In genomic region chr20:54063998-54064676, GRCh38 we compare ENCODE assay signal across 12 cellular contexts. TPM values are rescaled to one million over a fixed set of nuclear protein-coding genes. Genes with fewer than 3 reads are reported as not detected.
A peak's percentile ranks its signal among the peaks of the same experiment; 100 is the strongest.
DNase-seq lines count a peak whose midpoint lies in the region; ATAC-seq and TF ChIP-seq lines count a peak whose summit lies in the region.
"Had no signal": no experiment of that assay in that cellular context is flagged by ENCODE, and none has a peak within 500 bp of the region (broad histone marks: within the 10 kb centered on the region; RNA-seq: fewer than 3 reads in every experiment).

No MANE protein-coding gene starts in this region.

- H3K36me3 ChIP-seq in mucosa of descending colon (ENCODE audit: low read depth), result no peaks in the 10 kb centered on the region
- H3K36me3 ChIP-seq in body of pancreas (replicated peaks in 1 of 2; ENCODE audit: insufficient read depth in 1 of 2, low read depth in 2 of 2), result no peaks in the 10 kb centered on the region

- H3K4me1 Mint-ChIP-seq in naive thymus-derived CD8-positive, alpha-beta T cell, result peaks cover 8 to 28% (median 24%) of the 10 kb centered on the region in 4 donors

- TF ChIP-seq POLR2A in body of pancreas (IDR thresholded peaks at IDR 0.05), result no peak

- no peaks in the 10 kb centered on the region for H3K36me3 Mint-ChIP-seq in naive thymus-derived CD8-positive, alpha-beta T cell

- H3K4me3 Mint-ChIP-seq in naive thymus-derived CD8-positive, alpha-beta T cell, result peak overlapping the region; percentile 34 to 83 (median 64)

- H3K27me3 Mint-ChIP-seq in naive thymus-derived CD8-positive, alpha-beta T cell, result no peaks in the 10 kb centered on the region

- no peaks in the 10 kb centered on the region for H3K9me3 ChIP-seq in mucosa of descending colon
- no peaks in the 10 kb centered on the region for H3K9me3 ChIP-seq in body of pancreas

- intact Hi-C loops in mucosa of descending colon (cut with DNase I, micrococcal nuclease) (no loop called here), body of pancreas (cut with DNase I) (loop anchor here (10.0 kb wide), 1 partner anchor 489 kb away; no protein-coding TSS in a partner anchor)

- no peaks in the 10 kb centered on the region for H3K27me3 ChIP-seq in body of pancreas

- H3K27ac ChIP-seq in body of pancreas, result no peak overlapping the region

- no peak for TF ChIP-seq CTCF in GM12865 (IDR thresholded peaks at IDR 0.05; ENCODE audit: insufficient read depth, low read depth, low read length, missing control alignments)
- TF ChIP-seq CTCF in mucosa of descending colon (IDR thresholded peaks at IDR 0.05), result no peak
- no peak for TF ChIP-seq CTCF in body of pancreas (IDR thresholded peaks at IDR 0.05)

- H3K9me3 Mint-ChIP-seq in naive thymus-derived CD8-positive, alpha-beta T cell, result no peaks in the 10 kb centered on the region

- POLR2A ChIA-PET in naive thymus-derived CD8-positive, alpha-beta T cell (lab: Charles Lee), result interaction anchor here (0.5 to 2.3 kb wide), 4 partner anchors 15 to 399 kb away, joined by 3 to 10 read pairs (median 4); no protein-coding TSS in a partner anchor

- H3K4me1 ChIP-seq in mucosa of descending colon (ENCODE audit: low read depth), result peaks cover 18% of the 10 kb centered on the region
- peaks cover 16% of the 10 kb centered on the region for H3K4me1 ChIP-seq in body of pancreas

- 67 to 90% methylated on average over 9 to 11 of the region's 11 CpGs for WGBS in body of pancreas, 2 donors

- H3K4me3 ChIP-seq in GM12865 (ENCODE audit: low read depth, low read length) (peak overlapping the region; percentile 40), mucosa of descending colon (no peak overlapping the region), body of pancreas (no peak overlapping the region)

- ATAC-seq in GM21786 (IDR thresholded peaks at IDR 0.05; ENCODE audit: unreplicated experiment) (peak; percentile 42), mucosa of descending colon (no peak), body of pancreas (no peak)
- ATAC-seq in naive thymus-derived CD8-positive, alpha-beta T cell, result peak; percentile 96
- ATAC-seq: esophagus mucosa had no signal

- peak overlapping the region; percentile 83 to 95 (median 92) for H3K27ac Mint-ChIP-seq in naive thymus-derived CD8-positive, alpha-beta T cell

- DNase-seq in GM12865 (ENCODE audit: low read depth) (peak; percentile 86), mucosa of descending colon (no peak), cerebellar cortex (ENCODE audit: low spot score) (no peak), body of pancreas (no peak), EL (no peak)
- DNase-seq in activated CD8-positive, alpha-beta memory T cell treated with anti-CD3 and anti-CD28 coated beads for 48 hours (ENCODE audit: low read depth in 2 of 3, low spot score in 2 of 3), result peak in 2 of 3 experiments; percentile 10 to 32
- peak; percentile 26 to 90 (median 63) for DNase-seq in naive thymus-derived CD8-positive, alpha-beta T cell
- DNase-seq: COR-L47, kidney had no signal

RNA-seq across cellular contexts. Expression of gene BCAS1, which starts 6.3 kb away (rescaled TPM):
- total RNA-seq in naive thymus-derived CD8-positive, alpha-beta T cell, result not detected
- not detected for polyA plus RNA-seq in naive thymus-derived CD8-positive, alpha-beta T cell
- total RNA-seq in mucosa of descending colon (100 to 1,000 TPM in 2 of 3 donors, 10 to 100 TPM in 1; 39.4 to 191 (median 101) TPM), body of pancreas (1 to 10 TPM in 1 of 2 donors, not detected in 1; 2.1 TPM)
- total RNA-seq: MCF 10A had no signal

Comparison
In these comparisons a context has a peak if more than half of its experiments do, and no peak if none do; other contexts are left out.
1. DNase-seq: peak in GM12865 (single experiment), activated CD8-positive, alpha-beta memory T cell treated with anti-CD3 and anti-CD28 coated beads for 48 hours (2 of 3) and naive thymus-derived CD8-positive, alpha-beta T cell (10 of 10); none in mucosa of descending colon (0 of 3), cerebellar cortex (single experiment), body of pancreas (0 of 4) and EL (single experiment).
2. ATAC-seq: peak in GM21786 (single experiment) and naive thymus-derived CD8-positive, alpha-beta T cell (2 of 2); none in mucosa of descending colon (single experiment) and body of pancreas (single experiment).
3. RNA of gene BCAS1, which starts 6.3 kb away (total RNA-seq): 39.4 to 191 TPM in mucosa of descending colon; 2.1 TPM in body of pancreas and not detected in naive thymus-derived CD8-positive, alpha-beta T cell; every median in the first group is over 10 times any median in the second.